ENCODE assay signal across 8 cellular contexts in the genomic region with DNA sequence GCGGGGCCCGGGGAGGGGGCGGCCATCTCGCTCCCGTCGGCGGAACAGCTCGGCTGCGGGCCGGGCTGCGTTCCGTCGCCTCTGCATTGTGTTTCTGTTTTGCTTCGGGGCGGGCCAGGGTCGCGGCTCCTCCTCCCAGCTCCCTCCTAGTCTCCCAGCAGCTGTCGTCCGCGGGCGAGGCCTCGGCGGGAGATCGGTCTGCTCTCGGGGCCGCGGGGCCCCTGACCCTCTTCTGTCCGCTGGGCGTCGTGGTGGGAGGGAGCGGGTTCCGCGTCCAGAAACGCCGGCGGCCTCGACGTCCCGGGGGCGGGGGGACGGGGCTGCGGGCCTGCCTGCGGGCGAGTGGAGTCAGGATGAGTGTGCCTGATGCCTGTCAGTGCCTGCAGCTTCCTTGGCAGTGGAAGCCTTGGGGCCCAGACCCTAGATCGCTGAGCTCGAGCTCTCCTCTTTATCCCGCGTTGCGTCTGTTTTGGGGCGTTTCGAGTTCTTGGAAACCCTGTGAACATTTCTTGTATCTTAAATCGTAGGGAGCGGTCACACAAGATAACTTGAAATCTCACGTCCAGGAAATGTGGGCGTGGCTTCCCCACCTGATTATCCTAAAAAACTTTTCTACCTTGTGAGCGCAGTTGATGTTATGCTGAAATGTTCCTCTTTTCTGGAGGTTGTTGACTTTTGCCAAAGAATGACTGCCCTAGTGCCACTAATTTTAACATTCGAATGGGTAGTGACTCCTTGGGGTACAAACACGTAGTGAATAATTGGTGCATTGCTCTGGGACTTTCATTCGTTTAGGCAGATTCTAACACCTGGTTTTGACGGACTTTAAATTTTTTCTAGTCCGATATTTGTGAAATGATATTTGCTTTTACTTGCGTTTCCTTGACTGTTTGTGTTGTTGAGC. TPM values are rescaled to one million over a fixed set of nuclear protein-coding genes. Genes with fewer than 3 reads are reported as not detected.
DNase-seq lines count a peak whose midpoint lies in the region; ATAC-seq and TF ChIP-seq lines count a peak whose summit lies in the region.

No MANE protein-coding gene starts in this region.

- TF ChIP-seq CTCF in omental fat pad (IDR thresholded peaks at IDR 0.05): no peak

- peak overlapping the region; percentile 97 for H3K27ac Mint-ChIP-seq in activated naive CD8-positive, alpha-beta T cell

- H3K4me1 Mint-ChIP-seq in activated naive CD8-positive, alpha-beta T cell (ENCODE audit: low read depth): peaks cover 44% of the 10 kb centered on the region

- in situ Hi-C loops in Caki2 (cut with HindIII; ENCODE audit: low pct_unique_long_range_greater_than_20kb, low sequenced_read_pairs): no loop called here

- no peaks in the 10 kb centered on the region for H3K27me3 Mint-ChIP-seq in activated naive CD8-positive, alpha-beta T cell

- ATAC-seq in GM19043 (IDR thresholded peaks at IDR 0.05; ENCODE audit: low read depth, unreplicated experiment) (peak; percentile 30), HG03432 (IDR thresholded peaks at IDR 0.05; ENCODE audit: unreplicated experiment) (peak; percentile 61), omental fat pad (ENCODE audit: low FRiP score) (peak; percentile 70)

- peaks cover 4% of the 10 kb centered on the region for H3K36me3 Mint-ChIP-seq in activated naive CD8-positive, alpha-beta T cell

- intact Hi-C loops in head of caudate nucleus (cut with DNase I): loop anchor here (5.0 kb wide), 1 partner anchor 168 kb away; no protein-coding TSS in a partner anchor

- peak; percentile 85 for DNase-seq in Caki2 (ENCODE audit: low read depth)
- peak; percentile 79 for DNase-seq in NCI-H748 (lab: John Stamatoyannopoulos, UW; ENCODE audit: unreplicated experiment)
- DNase-seq in head of caudate nucleus: peak in 38 of 42 donors; percentile 27 to 87 (median 70)
- peak; percentile 39 for DNase-seq in omental fat pad (ENCODE audit: low spot score)
- DNase-seq in cerebellar nuclear complex (lab: John Stamatoyannopoulos, UW): no peak

- peak overlapping the region; percentile 95 for H3K4me3 Mint-ChIP-seq in activated naive CD8-positive, alpha-beta T cell

- H3K9me3 Mint-ChIP-seq in activated naive CD8-positive, alpha-beta T cell (ENCODE audit: low read depth): no peaks in the 10 kb centered on the region

RNA-seq across cellular contexts. Expression of gene MORC3, which starts 0.7 kb away (rescaled TPM):
- total RNA-seq in Caki2 (2014; rRNA removed; shearing (Covaris generic); ENCODE audit: low replicate concordance): 14.4 and 19.2 TPM in 2 replicates
- total RNA-seq in omental fat pad: 10 to 100 TPM; 26.8 to 43.2 (median 34.1) TPM

Comparison
In these comparisons a context has a peak if more than half of its experiments do, and no peak if none do; other contexts are left out.
1. DNase-seq: peak in Caki2 (single experiment), NCI-H748 (single experiment), head of caudate nucleus (38 of 42) and omental fat pad (single experiment); none in cerebellar nuclear complex (0 of 2).
2. Peak in every context shown above with its lines, with median percentiles within 50 percentile points of each other: ATAC-seq.